31 cellular contexts compared by ENCODE assay signal in genomic region chr1:62707746-62708123, GRCh38.
"Had no signal": no experiment of that assay in that cellular context is flagged by ENCODE, and none has a peak within 500 bp of the region (broad histone marks: within the 10 kb centered on the region; RNA-seq: fewer than 3 reads in every experiment).

No MANE protein-coding gene starts in this region.

- H3K9me3 ChIP-seq: ascending aorta, body of pancreas, Peyer's patch, SK-N-SH had no signal

- H3K9ac ChIP-seq: SK-N-SH had no signal

- H3K27me3 ChIP-seq: ascending aorta, body of pancreas, Peyer's patch, SJCRH30 had no signal

- H3K4me1 ChIP-seq: ascending aorta, SJCRH30 had no signal

- ATAC-seq: activated CD4-positive, CD25-positive, alpha-beta regulatory T cell treated with anti-CD3 and anti-CD28 coated beads, Interleukin-2, amount 50 U/mL, for 24 hours; activated CD8-positive, alpha-beta memory T cell treated with anti-CD3 and anti-CD28 coated beads, Interleukin-2, amount 10 ng/mL, durations not matched to agents 7 days and 5 days; activated naive CD4-positive, alpha-beta T cell treated with anti-CD3 and anti-CD28 coated beads, Interleukin-2, amount 50 U/mL, for 72 hours; activated naive CD8-positive, alpha-beta T cell treated with anti-CD3 and anti-CD28 coated beads, Interleukin-2, amount 50 U/mL, for 24 hours; K562 had no signal

- H3K4me2 ChIP-seq: SK-N-SH had no signal

- H3K4me3 ChIP-seq: ascending aorta, body of pancreas, K562, Peyer's patch, SJCRH30 had no signal

- H3K27ac ChIP-seq: ascending aorta, Peyer's patch, RWPE1, SJCRH30, WERI-Rb-1 had no signal

- H3K36me3 ChIP-seq: ascending aorta, Peyer's patch, SJCRH30, WERI-Rb-1 had no signal

- DNase-seq: activated CD4-positive, alpha-beta T cell treated with anti-CD3 and anti-CD28 coated beads for 4 hours; activated CD4-positive, alpha-beta T cell treated with anti-CD3 and anti-CD28 coated beads, Interleukin-2, amount 50 U/mL, for 4 hours; activated CD8-positive, alpha-beta memory T cell treated with anti-CD3 and anti-CD28 coated beads, Interleukin-2, amount 10 ng/mL, durations not matched to agents 7 days and 5 days; activated effector memory CD4-positive, alpha-beta T cell treated with anti-CD3 and anti-CD28 coated beads, Interleukin-2, amount 50 U/mL, for 16 hours; activated naive CD4-positive, alpha-beta T cell treated with Interleukin-2 at 50 U/mL for 16 hours; activated naive CD8-positive, alpha-beta T cell treated with anti-CD3 and anti-CD28 coated beads, Interleukin-2, amount 50 U/mL, for 24 hours; activated T-cell treated with anti-CD3 and anti-CD28 coated beads, Interleukin-2, amount 50 U/mL, for 24 hours; amniotic stem cell; Karpas-422; MM.1S; NCI-H1105; NCI-H1436; NCI-H1694 treated with DMSO at 0.1 percent for 48 hours; NCI-H2029 treated with DMSO at 0.1 percent for 48 hours; NCI-H345; NCI-H510A; NCI-H69; NK-92 treated with Interleukin-12 subunit alpha and Interleukin-12 subunit beta, amount 100 ng/mL, for 24 hours; OCI-M1; Peyer's patch; Right ventricle myocardium superior; SJCRH30; SK-N-SH; T-helper 1 cell; WERI-Rb-1 had no signal
